8 cellular contexts compared by ENCODE assay signal in genomic region chr6:117264487-117265424, GRCh38. TPM values are rescaled to one million over a fixed set of nuclear protein-coding genes. Genes with fewer than 3 reads are reported as not detected.
DNase-seq lines count a peak whose midpoint lies in the region; ATAC-seq and TF ChIP-seq lines count a peak whose summit lies in the region.

No MANE protein-coding gene starts in this region.

- peak overlapping the region; percentile 69 for H3K4me3 Mint-ChIP-seq in progenitor cell of endocrine pancreas (ENCODE audit: low read depth)

- DNase-seq in GM03348 (ENCODE audit: low spot score) (peak; percentile 32), HEK293T (ENCODE audit: extremely low spot score) (no peak), SW480 (ENCODE audit: low spot score) (peak; percentile 4), foreskin keratinocyte (peak in 1 of 2 donors; percentile 39), progenitor cell of endocrine pancreas (ENCODE audit: low spot score, unreplicated experiment) (no peak), NCI-H187 treated with DMSO at 0.1 percent for 48 hours (lab: John Stamatoyannopoulos, UW) (no peak), GM19238 (ENCODE audit: insufficient read length, low spot score) (no peak)

- TF ChIP-seq CTCF in foreskin keratinocyte (conservative IDR thresholded peaks at IDR 0.05) (no peak), progenitor cell of endocrine pancreas (IDR thresholded peaks at IDR 0.05; ENCODE audit: unreplicated experiment) (no peak)

- no peaks in the 10 kb centered on the region for H3K4me1 ChIP-seq in foreskin keratinocyte

- no peak overlapping the region for H3K27ac ChIP-seq in foreskin keratinocyte

- peaks cover 86% of the 10 kb centered on the region for H3K27me3 Mint-ChIP-seq in progenitor cell of endocrine pancreas

- H3K36me3 Mint-ChIP-seq in progenitor cell of endocrine pancreas (ENCODE audit: insufficient read depth): no peaks in the 10 kb centered on the region

- H3K27ac Mint-ChIP-seq in progenitor cell of endocrine pancreas: no peak overlapping the region

- CTCF ChIA-PET in HEK293T (lab: Yijun Ruan, JAX): interaction anchor here (1.1 to 1.3 kb wide), 2 partner anchors 10 to 98 kb away, joined by 3 to 5 read pairs; no protein-coding TSS in a partner anchor

- H3K9me3 Mint-ChIP-seq in progenitor cell of endocrine pancreas (ENCODE audit: low read depth): no peaks in the 10 kb centered on the region

- H3K4me1 Mint-ChIP-seq in progenitor cell of endocrine pancreas (ENCODE audit: low read depth): peaks cover 3% of the 10 kb centered on the region

- peak; percentile 35 for ATAC-seq in foreskin keratinocyte
- no peak for ATAC-seq in GM19455 (IDR thresholded peaks at IDR 0.05; ENCODE audit: unreplicated experiment)

- H3K27me3 ChIP-seq in foreskin keratinocyte: peaks cover 99% of the 10 kb centered on the region

- POLR2A ChIA-PET in HEK293T (lab: Yijun Ruan, JAX): no interaction called here

TF ChIP-seq in HEK293T, 16 proteins besides CTCF, POLR2A, EP300 and RAD21:
- TF ChIP-seq L3MBTL2 (conservative IDR thresholded peaks at IDR 0.05) (peak; percentile 70; the same call in 1 of the 2 replicates), SP1 (IDR thresholded peaks at IDR 0.05) (no peak)
TF ChIP-seq in HEK293T: peak in this region for 1.

RNA-seq across cellular contexts. Expression of gene VGLL2, which starts 0.6 kb away (rescaled TPM):
- total RNA-seq in foreskin keratinocyte (not detected in 2 replicates), progenitor cell of endocrine pancreas (0.49 TPM in 1 of 2 replicates, not detected in the other)
- polyA plus RNA-seq in foreskin keratinocyte: not detected in 2 replicates

Comparison
In these comparisons a context has a peak if more than half of its experiments do, and no peak if none do; other contexts are left out.
1. DNase-seq: peak in GM03348 (single experiment) and SW480 (single experiment); none in HEK293T (single experiment), progenitor cell of endocrine pancreas (single experiment), NCI-H187 treated with DMSO at 0.1 percent for 48 hours (single experiment) and GM19238 (single experiment).